Comparison of ENCODE assay signal across 9 cellular contexts in genomic region chr7:24786941-24787340, GRCh38. TPM values are rescaled to one million over a fixed set of nuclear protein-coding genes. Genes with fewer than 3 reads are reported as not detected.
A peak's percentile ranks its signal among the peaks of the same experiment; 100 is the strongest.
DNase-seq lines count a peak whose midpoint lies in the region; ATAC-seq and TF ChIP-seq lines count a peak whose summit lies in the region.
"Had no signal": no experiment of that assay in that cellular context is flagged by ENCODE, and none has a peak within 500 bp of the region (broad histone marks: within the 10 kb centered on the region; RNA-seq: fewer than 3 reads in every experiment).

No MANE protein-coding gene starts in this region.

- no peak for TF ChIP-seq CTCF in Calu3 (IDR thresholded peaks at IDR 0.05; ENCODE audit: unreplicated experiment)

- no TSS peak for BruUV-seq in Calu3 (replicated peaks; lab: Mats Ljungman, UMichigan)

- H3K4me3 Mint-ChIP-seq in Calu3 (ENCODE audit: low read depth, unreplicated experiment) = no peak overlapping the region
- H3K4me3 Mint-ChIP-seq: brain had no signal

- peaks cover 6% of the 10 kb centered on the region for H3K9me3 Mint-ChIP-seq in Calu3 (ENCODE audit: low read depth, unreplicated experiment)

- ATAC-seq in HG02885 (IDR thresholded peaks at IDR 0.05; ENCODE audit: poor library complexity, unreplicated experiment) = no peak

- peaks cover 35% of the 10 kb centered on the region for H3K4me1 Mint-ChIP-seq in Calu3 (ENCODE audit: low read depth, unreplicated experiment)
- H3K4me1 Mint-ChIP-seq: brain had no signal

- H3K27me3 Mint-ChIP-seq in Calu3 (ENCODE audit: unreplicated experiment) = no peaks in the 10 kb centered on the region

- CTCF ChIA-PET in Calu3 (lab: Charles Lee) = no interaction called here

- H3K27ac Mint-ChIP-seq in Calu3 (ENCODE audit: unreplicated experiment) = peak overlapping the region; percentile 73

- intact Hi-C loops in Calu3 (cut with micrococcal nuclease; ENCODE audit: unreplicated experiment) = no loop called here

- H3K36me3 Mint-ChIP-seq in Calu3 (ENCODE audit: insufficient read depth, unreplicated experiment) = peaks cover 43% of the 10 kb centered on the region
- H3K36me3 Mint-ChIP-seq: brain had no signal

- DNase-seq in Calu3 = peak; percentile 43
- peak; percentile 84 for DNase-seq in HK-2 (ENCODE audit: unreplicated experiment)
- peak; percentile 42 to 43 for DNase-seq in activated T-cell treated with anti-CD3 and anti-CD28 coated beads, Interleukin-2, amount 50 U/mL, for 48 hours
- DNase-seq in medulla oblongata (ENCODE audit: extremely low spot score) = peak; percentile 73
- no peak for DNase-seq in ecto neural progenitor cell (ENCODE audit: low spot score)
- DNase-seq in DMS79 (lab: John Stamatoyannopoulos, UW) = no peak
- no peak for DNase-seq in stimulated activated naive CD4-positive, alpha-beta T cell treated with Interleukin-2 at 50 U/mL for 16 hours (lab: John Stamatoyannopoulos, UW)

RNA-seq across cellular contexts. Expression of gene GSDME, which starts 29.7 kb away (rescaled TPM):
- total RNA-seq in Calu3 (2022) = 9.4 and 11.9 TPM in 2 replicates

Comparison
In these comparisons a context has a peak if more than half of its experiments do, and no peak if none do; other contexts are left out.
1. DNase-seq: peak in Calu3 (single experiment), HK-2 (single experiment), activated T-cell treated with anti-CD3 and anti-CD28 coated beads, Interleukin-2, amount 50 U/mL, for 48 hours (2 of 2) and medulla oblongata (single experiment); none in ecto neural progenitor cell (single experiment), DMS79 (single experiment) and stimulated activated naive CD4-positive, alpha-beta T cell treated with Interleukin-2 at 50 U/mL for 16 hours (single experiment).